Comparison of ENCODE assay signal across 8 cellular contexts in the genomic region with DNA sequence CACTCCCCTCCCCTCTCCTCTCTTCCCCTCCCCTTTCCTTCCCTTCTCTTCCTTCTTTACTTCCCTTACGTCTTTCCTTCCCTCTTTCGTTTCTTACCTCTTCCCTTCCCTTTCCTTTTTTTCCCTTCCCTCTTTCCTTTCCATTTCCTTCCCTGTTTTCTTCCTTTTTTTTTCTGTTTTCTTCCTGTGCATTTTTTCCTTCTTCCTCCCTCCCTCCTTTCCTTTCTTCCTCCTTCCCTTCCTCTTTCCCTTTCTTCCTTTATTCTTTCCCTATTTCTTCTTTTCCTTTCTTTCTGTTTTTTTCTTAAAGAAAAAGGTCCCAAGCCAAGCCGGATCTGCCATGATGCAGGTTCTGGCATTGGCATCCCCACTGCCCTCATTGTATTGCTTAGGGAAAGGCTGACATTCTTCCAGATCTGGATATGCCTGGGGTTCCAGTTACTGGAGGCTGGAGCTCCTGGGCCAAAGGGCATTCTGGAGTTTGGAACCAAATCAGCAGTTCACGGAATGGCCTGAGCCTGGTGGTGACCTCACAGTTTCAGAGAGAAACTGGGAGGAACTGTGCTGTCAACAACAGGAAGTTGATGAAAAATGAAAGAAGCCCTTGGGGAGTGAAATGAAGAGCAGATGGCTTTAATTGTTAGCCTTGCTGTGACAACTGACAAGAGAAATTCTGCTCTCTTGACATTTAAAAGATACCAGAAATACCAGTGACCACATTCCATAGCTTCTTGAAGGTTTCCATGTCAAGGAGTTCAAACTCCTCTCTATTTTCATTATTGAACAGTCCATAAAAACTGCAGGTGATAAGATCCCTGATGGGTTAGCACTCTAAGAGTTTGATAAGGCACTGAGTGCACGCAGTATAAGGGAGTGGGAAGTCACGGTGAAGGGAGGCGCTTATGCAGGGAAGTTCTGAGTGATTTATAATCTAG.
DNase-seq lines count a peak whose midpoint lies in the region; ATAC-seq and TF ChIP-seq lines count a peak whose summit lies in the region.

No MANE protein-coding gene starts in this region.

- DNase-seq in Ammon's horn (ENCODE audit: low spot score) (peak; percentile 41), fibroblast of the aortic adventitia (ENCODE audit: low read depth) (peak; percentile 81), pulmonary artery endothelial cell (ENCODE audit: low read depth, low spot score) (peak; percentile 37), activated gamma-delta T cell treated with Interleukin-2 at 50 U/mL for 16 hours (no peak)
- DNase-seq in stimulated activated CD4-positive, alpha-beta T cell treated with anti-CD3 and anti-CD28 coated beads, Interleukin-2, amount 100 ng/mL, for 24 hours = no peak

- H3K4me3 ChIP-seq in fibroblast of the aortic adventitia (ENCODE audit: low read depth, low read length) = no peak overlapping the region

- TF ChIP-seq CTCF in fibroblast of the aortic adventitia (IDR thresholded peaks at IDR 0.05; ENCODE audit: insufficient read depth, low read length) = no peak

- ATAC-seq in GM18867 (IDR thresholded peaks at IDR 0.05; ENCODE audit: unreplicated experiment) = peak; percentile 99
- ATAC-seq in HG02981 (IDR thresholded peaks at IDR 0.05; ENCODE audit: unreplicated experiment) = peak; percentile 99

TF ChIP-seq in PFSK-1, 5 proteins besides CTCF, POLR2A, EP300 and RAD21:
- TF ChIP-seq SIN3A (IDR thresholded peaks at IDR 0.05; ENCODE audit: borderline replicate concordance, insufficient read depth, low read length) (0 out of 2 replicates have a peak, but pooled peaks have one; percentile 64), FOXP2 (optimal IDR thresholded peaks at IDR 0.05; ENCODE audit: borderline replicate concordance, extremely low read depth, extremely low read length, insufficient read depth) (peak; percentile 31), TAF1 (IDR thresholded peaks at IDR 0.05; ENCODE audit: borderline replicate concordance, insufficient read depth, low read length) (peak; percentile 56; the same call in 1 of the 2 replicates), POLR2AphosphoS5 (IDR thresholded peaks at IDR 0.05; ENCODE audit: low read depth, low read length) (no peak)
- TF ChIP-seq, protein P1, sequence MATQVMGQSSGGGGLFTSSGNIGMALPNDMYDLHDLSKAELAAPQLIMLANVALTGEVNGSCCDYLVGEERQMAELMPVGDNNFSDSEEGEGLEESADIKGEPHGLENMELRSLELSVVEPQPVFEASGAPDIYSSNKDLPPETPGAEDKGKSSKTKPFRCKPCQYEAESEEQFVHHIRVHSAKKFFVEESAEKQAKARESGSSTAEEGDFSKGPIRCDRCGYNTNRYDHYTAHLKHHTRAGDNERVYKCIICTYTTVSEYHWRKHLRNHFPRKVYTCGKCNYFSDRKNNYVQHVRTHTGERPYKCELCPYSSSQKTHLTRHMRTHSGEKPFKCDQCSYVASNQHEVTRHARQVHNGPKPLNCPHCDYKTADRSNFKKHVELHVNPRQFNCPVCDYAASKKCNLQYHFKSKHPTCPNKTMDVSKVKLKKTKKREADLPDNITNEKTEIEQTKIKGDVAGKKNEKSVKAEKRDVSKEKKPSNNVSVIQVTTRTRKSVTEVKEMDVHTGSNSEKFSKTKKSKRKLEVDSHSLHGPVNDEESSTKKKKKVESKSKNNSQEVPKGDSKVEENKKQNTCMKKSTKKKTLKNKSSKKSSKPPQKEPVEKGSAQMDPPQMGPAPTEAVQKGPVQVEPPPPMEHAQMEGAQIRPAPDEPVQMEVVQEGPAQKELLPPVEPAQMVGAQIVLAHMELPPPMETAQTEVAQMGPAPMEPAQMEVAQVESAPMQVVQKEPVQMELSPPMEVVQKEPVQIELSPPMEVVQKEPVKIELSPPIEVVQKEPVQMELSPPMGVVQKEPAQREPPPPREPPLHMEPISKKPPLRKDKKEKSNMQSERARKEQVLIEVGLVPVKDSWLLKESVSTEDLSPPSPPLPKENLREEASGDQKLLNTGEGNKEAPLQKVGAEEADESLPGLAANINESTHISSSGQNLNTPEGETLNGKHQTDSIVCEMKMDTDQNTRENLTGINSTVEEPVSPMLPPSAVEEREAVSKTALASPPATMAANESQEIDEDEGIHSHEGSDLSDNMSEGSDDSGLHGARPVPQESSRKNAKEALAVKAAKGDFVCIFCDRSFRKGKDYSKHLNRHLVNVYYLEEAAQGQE (IDR thresholded peaks at IDR 0.05; ENCODE audit: insufficient read depth in 1 of 2, low read depth in 2 of 2, low read length in 2 of 2) = 0 out of 4 replicates have a peak, but pooled peaks of 1 of the 2 experiments have one; percentile 48

Comparison
In these comparisons a context has a peak if more than half of its experiments do, and no peak if none do; other contexts are left out.
1. DNase-seq: peak in Ammon's horn (single experiment), fibroblast of the aortic adventitia (single experiment) and pulmonary artery endothelial cell (single experiment); none in activated gamma-delta T cell treated with Interleukin-2 at 50 U/mL for 16 hours (single experiment) and stimulated activated CD4-positive, alpha-beta T cell treated with anti-CD3 and anti-CD28 coated beads, Interleukin-2, amount 100 ng/mL, for 24 hours (0 of 2).